Comparison of ENCODE assay signal across 9 cellular contexts in genomic region chr6:117481278-117481925, GRCh38. TPM values are rescaled to one million over a fixed set of nuclear protein-coding genes. Genes with fewer than 3 reads are reported as not detected.
DNase-seq lines count a peak whose midpoint lies in the region; ATAC-seq, FAIRE-seq and TF ChIP-seq lines count a peak whose summit lies in the region.
"Had no signal": no experiment of that assay in that cellular context is flagged by ENCODE, and none has a peak within 500 bp of the region (broad histone marks: within the 10 kb centered on the region; RNA-seq: fewer than 3 reads in every experiment).

No MANE protein-coding gene starts in this region.

- POLR2A ChIA-PET in MCF 10A (lab: Yijun Ruan, JAX), result interaction anchor here (0.8 to 8.3 kb wide), 9 partner anchors 14 to 121 kb away, joined by 3 to 165 read pairs (median 3); partner anchors contain the start of gene GOPC
- POLR2A ChIA-PET in naive thymus-derived CD4-positive, alpha-beta T cell (lab: Charles Lee), result interaction anchor here (0.5 to 1.6 kb wide), 4 partner anchors 17 to 68 kb away, joined by 3 to 9 read pairs (median 3); no protein-coding TSS in a partner anchor

- no peak for ATAC-seq in naive thymus-derived CD4-positive, alpha-beta T cell
- ATAC-seq in GM19035 (IDR thresholded peaks at IDR 0.05; ENCODE audit: unreplicated experiment) (no peak), GM21367 (IDR thresholded peaks at IDR 0.05; ENCODE audit: unreplicated experiment) (no peak)

- H3K27me3 Mint-ChIP-seq in MCF 10A (ENCODE audit: insufficient read depth, unreplicated experiment) (no peaks in the 10 kb centered on the region), astrocyte (ENCODE audit: low read depth, unreplicated experiment) (no peaks in the 10 kb centered on the region)
- peaks cover 38 to 73% (median 46%) of the 10 kb centered on the region in 5 donors for H3K27me3 Mint-ChIP-seq in naive thymus-derived CD4-positive, alpha-beta T cell

- H3K79me2 ChIP-seq in mammary epithelial cell (ENCODE audit: insufficient read depth, low read length) (peaks cover 35% of the 10 kb centered on the region), astrocyte (ENCODE audit: insufficient read depth, low read length) (peaks cover 36% of the 10 kb centered on the region)

- H3K9me3 ChIP-seq in mammary epithelial cell (replicated peaks; ENCODE audit: insufficient read depth, low read length), result no peaks in the 10 kb centered on the region
- H3K9me3 ChIP-seq in astrocyte (ENCODE audit: insufficient read depth, low read depth, low read length), result no peaks in the 10 kb centered on the region
- H3K9me3 ChIP-seq in naive thymus-derived CD4-positive, alpha-beta T cell (ENCODE audit: control insufficient read depth in 2 of 3, low read length in 3 of 3), result no peaks in the 10 kb centered on the region

- no peak overlapping the region for H2AFZ ChIP-seq in mammary epithelial cell (ENCODE audit: low read depth, low read length)
- peak overlapping the region; percentile 83 for H2AFZ ChIP-seq in astrocyte (ENCODE audit: low read depth, low read length)

- H3K4me3 Mint-ChIP-seq in MCF 10A (ENCODE audit: unreplicated experiment) (no peak overlapping the region), astrocyte (ENCODE audit: unreplicated experiment) (peak overlapping the region; percentile 83)
- peak overlapping the region; percentile 68 to 91 (median 80) for H3K4me3 Mint-ChIP-seq in naive thymus-derived CD4-positive, alpha-beta T cell

- CTCF ChIA-PET in MCF 10A (lab: Yijun Ruan, JAX), result interaction anchor here (0.5 to 3.1 kb wide), 13 partner anchors 11 to 1269 kb away, joined by 3 to 16 read pairs (median 4); no protein-coding TSS in a partner anchor
- CTCF ChIA-PET in mammary epithelial cell (lab: Charles Lee; ENCODE audit: low non-redundant PET), result no interaction called here
- CTCF ChIA-PET in naive thymus-derived CD4-positive, alpha-beta T cell (lab: Charles Lee), result interaction anchor here (1.5 to 4.4 kb wide), 4 partner anchors 31 to 123 kb away, joined by 4 to 12 read pairs (median 6); no protein-coding TSS in a partner anchor

- TF ChIP-seq CTCF in MCF 10A (IDR thresholded peaks at IDR 0.05; ENCODE audit: unreplicated experiment) (no peak), mammary epithelial cell (conservative IDR thresholded peaks at IDR 0.05 in 1 of 2, IDR thresholded peaks at IDR 0.05 in 1 of 2; ENCODE audit: extremely low read depth in 1 of 2, insufficient read depth in 1 of 2, low read depth in 1 of 2, low read length in 2 of 2) (no peak), astrocyte (IDR thresholded peaks at IDR 0.05; ENCODE audit: insufficient read depth, low read depth, low read length) (no peak)

- intact Hi-C loops in MCF 10A (cut with micrococcal nuclease) (loop anchor here (5.0 kb wide), 1 partner anchor 61 kb away; no protein-coding TSS in a partner anchor), mammary epithelial cell (cut with micrococcal nuclease) (no loop called here)
- intact Hi-C loops in naive thymus-derived CD4-positive, alpha-beta T cell (cut with micrococcal nuclease), result loop anchor here (1.0 to 10.0 kb wide), 5 partner anchors 31 to 1863 kb away; partner anchors contain the start of genes ASF1A (in 1 of the 2), MAN1A1 (in 1 of the 2), MCM9 (in 1 of the 2) and TSPYL4 (in 1 of the 2)

- H3K36me3 ChIP-seq in mammary epithelial cell (ENCODE audit: insufficient read depth, low read length), result no peaks in the 10 kb centered on the region
- no peaks in the 10 kb centered on the region for H3K36me3 ChIP-seq in astrocyte (ENCODE audit: insufficient read depth, low read length)
- H3K36me3 ChIP-seq in naive thymus-derived CD4-positive, alpha-beta T cell (ENCODE audit: control insufficient read depth in 2 of 3, insufficient read depth in 3 of 3, low read length in 3 of 3), result no peaks in the 10 kb centered on the region

- dilution Hi-C loops in mammary epithelial cell (cut with HindIII; ENCODE audit: low sequenced_read_pairs), result no loop called here

- H4K20me1 ChIP-seq in mammary epithelial cell (ENCODE audit: insufficient read depth, low read length), result no peaks in the 10 kb centered on the region
- peaks cover 18% of the 10 kb centered on the region for H4K20me1 ChIP-seq in astrocyte (ENCODE audit: insufficient read depth, low read length)

- in situ Hi-C loops in mammary epithelial cell (cut with MboI; ENCODE audit: low sequenced_read_pairs in 2 of 2), result no loop called here

- H3K9me3 Mint-ChIP-seq in MCF 10A (ENCODE audit: unreplicated experiment), result no peaks in the 10 kb centered on the region
- H3K9me3 Mint-ChIP-seq in astrocyte (ENCODE audit: unreplicated experiment), result peaks cover 3% of the 10 kb centered on the region
- H3K9me3 Mint-ChIP-seq in naive thymus-derived CD4-positive, alpha-beta T cell, result no peaks in the 10 kb centered on the region

- peak overlapping the region; percentile 36 for H3K27ac Mint-ChIP-seq in MCF 10A (ENCODE audit: low read depth, unreplicated experiment)
- H3K27ac Mint-ChIP-seq in astrocyte (ENCODE audit: unreplicated experiment), result no peak overlapping the region
- peak overlapping the region in 3 of 9 donors; percentile 7 to 78 (median 14) for H3K27ac Mint-ChIP-seq in naive thymus-derived CD4-positive, alpha-beta T cell

- H3K27ac ChIP-seq in mammary epithelial cell (ENCODE audit: insufficient read depth, low read depth, low read length), result no peak overlapping the region
- no peak overlapping the region for H3K27ac ChIP-seq in astrocyte (ENCODE audit: low read depth, low read length)
- no peak overlapping the region for H3K27ac ChIP-seq in naive thymus-derived CD4-positive, alpha-beta T cell (ENCODE audit: low read depth, low read length)

- H3K4me1 ChIP-seq in mammary epithelial cell (ENCODE audit: insufficient read depth, low read length), result peaks cover 27% of the 10 kb centered on the region
- peaks cover 18% of the 10 kb centered on the region for H3K4me1 ChIP-seq in astrocyte (ENCODE audit: insufficient read depth, low read length)
- peaks cover 8 to 10% of the 10 kb centered on the region in 2 donors for H3K4me1 ChIP-seq in naive thymus-derived CD4-positive, alpha-beta T cell (ENCODE audit: control insufficient read depth in 2 of 2, insufficient read depth in 2 of 2, low read length in 2 of 2)

- H3K9ac ChIP-seq in mammary epithelial cell (ENCODE audit: insufficient read depth, low read length), result no peak overlapping the region
- H3K9ac ChIP-seq in astrocyte (ENCODE audit: low read length), result peak overlapping the region; percentile 96

- no peak for FAIRE-seq in astrocyte (lab: Jason Lieb, UNC)

- H3K4me1 Mint-ChIP-seq in MCF 10A (ENCODE audit: insufficient read depth, unreplicated experiment) (peaks cover 7% of the 10 kb centered on the region), astrocyte (ENCODE audit: low read depth, unreplicated experiment) (peaks cover 20% of the 10 kb centered on the region)
- peaks cover 15 to 18% (median 16%) of the 10 kb centered on the region in 7 donors for H3K4me1 Mint-ChIP-seq in naive thymus-derived CD4-positive, alpha-beta T cell

- no peaks in the 10 kb centered on the region for H3K27me3 ChIP-seq in mammary epithelial cell (ENCODE audit: insufficient read depth, low read length)
- H3K27me3 ChIP-seq in astrocyte (ENCODE audit: insufficient read depth, low read length), result no peaks in the 10 kb centered on the region
- no peaks in the 10 kb centered on the region for H3K27me3 ChIP-seq in naive thymus-derived CD4-positive, alpha-beta T cell (ENCODE audit: control insufficient read depth in 2 of 2, insufficient read depth in 2 of 2, low read length in 2 of 2)

- 86% methylated on average over 18 of the region's 22 CpGs for WGBS in mammary epithelial cell (ENCODE audit: low coverage, missing lambda C conversion rate)

- DNase-seq in MCF 10A (ENCODE audit: unreplicated experiment), result no peak
- DNase-seq in mammary epithelial cell, result no peak
- DNase-seq in astrocyte (ENCODE audit: low read depth), result no peak
- peak in 4 of 9 donors; percentile 5 to 19 (median 12) for DNase-seq in naive thymus-derived CD4-positive, alpha-beta T cell
- no peak for DNase-seq in SIG-M5 treated with dmso at 0.1 percent for 504 hours (lab: John Stamatoyannopoulos, UW; ENCODE audit: unreplicated experiment)
- DNase-seq in DMS79 treated with DMSO at 0.1 percent for 48 hours (lab: John Stamatoyannopoulos, UW), result no peak

- no peak overlapping the region for H3K4me2 ChIP-seq in mammary epithelial cell (ENCODE audit: insufficient read depth, low read depth, low read length)
- peak overlapping the region; percentile 91 for H3K4me2 ChIP-seq in astrocyte (ENCODE audit: low read length)

- no TSS peak for BruUV-seq in MCF 10A (replicated peaks; lab: Mats Ljungman, UMichigan)
- no TSS peak for BruUV-seq in mammary epithelial cell (replicated peaks; lab: Mats Ljungman, UMichigan)

- no peaks in the 10 kb centered on the region for H3K36me3 Mint-ChIP-seq in MCF 10A (ENCODE audit: insufficient read depth, unreplicated experiment)
- H3K36me3 Mint-ChIP-seq in astrocyte (ENCODE audit: low read depth, unreplicated experiment), result peaks cover 2% of the 10 kb centered on the region
- peaks cover 0 to under 1% (median 0%) of the 10 kb centered on the region in 5 donors for H3K36me3 Mint-ChIP-seq in naive thymus-derived CD4-positive, alpha-beta T cell

- H3K4me3 ChIP-seq in mammary epithelial cell (replicated peaks in 1 of 3; ENCODE audit: insufficient read depth in 1 of 3, low read depth in 2 of 3, low read length in 3 of 3) (no peak overlapping the region), astrocyte (ENCODE audit: insufficient read depth, low read depth, low read length) (no peak overlapping the region)
- H3K4me3 ChIP-seq in naive thymus-derived CD4-positive, alpha-beta T cell (ENCODE audit: low read length), result peak overlapping the region; percentile 49

RNA-seq across cellular contexts. Expression of gene DCBLD1, which starts 1.1 kb away (rescaled TPM):
- total RNA-seq in MCF 10A (2022) (25.4 and 26.8 TPM in 2 replicates), mammary epithelial cell (10 to 100 TPM; 34.6 to 84.0 TPM), astrocyte (36.8 and 44.9 TPM in 2 replicates)
- polyA plus RNA-seq in mammary epithelial cell, result 30.9 TPM
- polyA minus RNA-seq in mammary epithelial cell, result 37.9 TPM
- 1 to 10 TPM; 1.5 to 7.6 (median 5.6) TPM for total RNA-seq in naive thymus-derived CD4-positive, alpha-beta T cell
- polyA plus RNA-seq in naive thymus-derived CD4-positive, alpha-beta T cell, result 1 to 10 TPM; 1.2 to 2.1 TPM

RNA-seq across cellular contexts. Expression of gene ROS1, which starts 55.7 kb away (rescaled TPM):
- total RNA-seq in MCF 10A (2022), result 63.0 and 69.6 TPM in 2 replicates
- total RNA-seq in mammary epithelial cell, result 1 to 10 TPM; 1.5 to 5.2 TPM
- polyA plus RNA-seq in mammary epithelial cell, result 6.9 TPM
- 10.9 TPM for polyA minus RNA-seq in mammary epithelial cell
- not detected in 2 replicates for total RNA-seq in astrocyte
- total RNA-seq in naive thymus-derived CD4-positive, alpha-beta T cell, result not detected
- not detected for polyA plus RNA-seq in naive thymus-derived CD4-positive, alpha-beta T cell
- total RNA-seq: mononuclear cell had no signal

Comparison
In these comparisons a context has a peak if more than half of its experiments do, and no peak if none do; other contexts are left out.
1. RNA of gene ROS1, which starts 55.7 kb away (total RNA-seq): 63.0 to 69.6 TPM in MCF 10A; 1.5 to 5.2 TPM in mammary epithelial cell, not detected in astrocyte and not detected in naive thymus-derived CD4-positive, alpha-beta T cell; every median in the first group is over 10 times any median in the second.